24 cellular contexts compared by ENCODE assay signal in genomic region chr2:28415715-28416114, GRCh38. TPM values are rescaled to one million over a fixed set of nuclear protein-coding genes. Genes with fewer than 3 reads are reported as not detected.
DNase-seq lines count a peak whose midpoint lies in the region; ATAC-seq and TF ChIP-seq lines count a peak whose summit lies in the region.
"Had no signal": no experiment of that assay in that cellular context is flagged by ENCODE, and none has a peak within 500 bp of the region (broad histone marks: within the 10 kb centered on the region; RNA-seq: fewer than 3 reads in every experiment).

No MANE protein-coding gene starts in this region.

- no peaks in the 10 kb centered on the region for H3K27me3 ChIP-seq in neutrophil
- H3K27me3 ChIP-seq: left lung, transverse colon had no signal

- H3K27ac ChIP-seq in neutrophil = peak overlapping the region; percentile 32
- H3K27ac ChIP-seq: left lung had no signal

- H3K4me1 Mint-ChIP-seq in activated T-cell treated with anti-CD3 and anti-CD28 coated beads, Interleukin-2, amount 50 U/mL, for 24 hours (ENCODE audit: low read depth) = peaks cover 44% of the 10 kb centered on the region
- peaks cover 15% of the 10 kb centered on the region; the same call in 1 of the 2 replicates for H3K4me1 Mint-ChIP-seq in HFFc6 (ENCODE audit: low read depth)

- H3K4me3 Mint-ChIP-seq in activated T-cell treated with anti-CD3 and anti-CD28 coated beads, Interleukin-2, amount 50 U/mL, for 24 hours = no peak overlapping the region
- no peak overlapping the region for H3K4me3 Mint-ChIP-seq in HFFc6
- H3K4me3 Mint-ChIP-seq: activated CD4-positive, alpha-beta T cell treated with anti-CD3 and anti-CD28 coated beads, Interleukin-2, amount 10 ng/mL, durations not matched to agents 7 days and 5 days; activated naive CD8-positive, alpha-beta T cell treated with anti-CD3 and anti-CD28 coated beads, Interleukin-2, amount 10 ng/mL, durations not matched to agents 7 days and 5 days; B cell had no signal

- H3K4me1 ChIP-seq in neutrophil (ENCODE audit: control insufficient read depth in 1 of 2, insufficient read depth in 1 of 2, low read depth in 1 of 2, low read length in 1 of 2) = peaks cover 0 to 3% of the 10 kb centered on the region in 2 experiments
- H3K4me1 ChIP-seq: HAP-1 had no signal

- ATAC-seq in GM18520 (IDR thresholded peaks at IDR 0.05; ENCODE audit: unreplicated experiment) (no peak), HG02840 (IDR thresholded peaks at IDR 0.05; ENCODE audit: low FRiP score, unreplicated experiment) (no peak)
- ATAC-seq: left lung had no signal

- H3K36me3 Mint-ChIP-seq in activated T-cell treated with anti-CD3 and anti-CD28 coated beads, Interleukin-2, amount 50 U/mL, for 24 hours (ENCODE audit: low read depth) = peaks cover 39% of the 10 kb centered on the region
- peaks cover 60% of the 10 kb centered on the region for H3K36me3 Mint-ChIP-seq in HFFc6 (ENCODE audit: low read depth)

- no peaks in the 10 kb centered on the region for H3K27me3 Mint-ChIP-seq in activated T-cell treated with anti-CD3 and anti-CD28 coated beads, Interleukin-2, amount 50 U/mL, for 24 hours
- peaks cover 14% of the 10 kb centered on the region for H3K27me3 Mint-ChIP-seq in HFFc6 (ENCODE audit: insufficient read depth)
- H3K27me3 Mint-ChIP-seq: activated CD4-positive, alpha-beta T cell treated with anti-CD3 and anti-CD28 coated beads, Interleukin-2, amount 10 ng/mL, durations not matched to agents 7 days and 5 days; activated naive CD8-positive, alpha-beta T cell treated with anti-CD3 and anti-CD28 coated beads, Interleukin-2, amount 10 ng/mL, durations not matched to agents 7 days and 5 days; B cell had no signal

- no peaks in the 10 kb centered on the region for H3K9me3 Mint-ChIP-seq in activated T-cell treated with anti-CD3 and anti-CD28 coated beads, Interleukin-2, amount 50 U/mL, for 24 hours
- H3K9me3 Mint-ChIP-seq in HFFc6 = no peaks in the 10 kb centered on the region
- H3K9me3 Mint-ChIP-seq: activated CD4-positive, alpha-beta T cell treated with anti-CD3 and anti-CD28 coated beads, Interleukin-2, amount 10 ng/mL, durations not matched to agents 7 days and 5 days; activated naive CD8-positive, alpha-beta T cell treated with anti-CD3 and anti-CD28 coated beads, Interleukin-2, amount 10 ng/mL, durations not matched to agents 7 days and 5 days had no signal

- peaks cover 93% of the 10 kb centered on the region for H3K36me3 ChIP-seq in neutrophil
- H3K36me3 ChIP-seq: HAP-1 had no signal

- H3K4me3 ChIP-seq in astrocyte of the spinal cord (ENCODE audit: low read depth, low read length) = no peak overlapping the region
- no peak overlapping the region for H3K4me3 ChIP-seq in neutrophil (ENCODE audit: low read depth in 1 of 2, low read length in 1 of 2)
- H3K4me3 ChIP-seq: HAP-1, left lung, transverse colon had no signal

- no peak for DNase-seq in activated T-cell treated with anti-CD3 and anti-CD28 coated beads, Interleukin-2, amount 50 U/mL, for 24 hours
- DNase-seq in activated T-cell treated with anti-CD3 and anti-CD28 coated beads, Interleukin-2, amount 50 U/mL, for 1 hour = no peak
- no peak for DNase-seq in HFFc6
- DNase-seq in astrocyte of the spinal cord (ENCODE audit: low read depth, low spot score) = peak; percentile 2
- DNase-seq in midbrain (lab: John Stamatoyannopoulos, UW) = no peak
- DNase-seq: activated CD4-positive, alpha-beta T cell treated with anti-CD3 and anti-CD28 coated beads, Interleukin-2, amount 10 ng/mL, durations not matched to agents 7 days and 5 days; activated naive CD8-positive, alpha-beta T cell treated with anti-CD3 and anti-CD28 coated beads, Interleukin-2, amount 10 ng/mL, durations not matched to agents 7 days and 5 days; Caco-2; DMS79 treated with DMSO at 0.1 percent for 48 hours; Kasumi-1; MV-4-11; NCI-H1436 treated with DMSO at 0.1 percent for 48 hours; NCI-H446 treated with DMSO at 0.1 percent for 48 hours; NCI-H82; nucleus accumbens; small intestine; stimulated activated CD4-positive, alpha-beta T cell treated with anti-CD3 and anti-CD28 coated beads, Interleukin-2, amount 100 ng/mL, for 24 hours; transverse colon had no signal

- no peaks in the 10 kb centered on the region for H3K9me3 ChIP-seq in neutrophil
- H3K9me3 ChIP-seq: Caco-2, HAP-1, left lung, transverse colon had no signal

- TF ChIP-seq CTCF in HFFc6 (IDR thresholded peaks at IDR 0.05) = no peak
- no peak for TF ChIP-seq CTCF in astrocyte of the spinal cord (IDR thresholded peaks at IDR 0.05; ENCODE audit: low read depth, low read length)
- no peak for TF ChIP-seq CTCF in neutrophil (IDR thresholded peaks at IDR 0.05)

- in situ Hi-C loops in astrocyte of the spinal cord (cut with HindIII; ENCODE audit: low sequenced_read_pairs) = no loop called here

- peak overlapping the region; percentile 71 for H3K27ac Mint-ChIP-seq in activated T-cell treated with anti-CD3 and anti-CD28 coated beads, Interleukin-2, amount 50 U/mL, for 24 hours
- H3K27ac Mint-ChIP-seq in HFFc6 = peak overlapping the region; percentile 45
- H3K27ac Mint-ChIP-seq: activated CD4-positive, alpha-beta T cell treated with anti-CD3 and anti-CD28 coated beads, Interleukin-2, amount 10 ng/mL, durations not matched to agents 7 days and 5 days; activated naive CD8-positive, alpha-beta T cell treated with anti-CD3 and anti-CD28 coated beads, Interleukin-2, amount 10 ng/mL, durations not matched to agents 7 days and 5 days; B cell had no signal

RNA-seq across cellular contexts. Expression of gene FOSL2, which starts 23.1 kb away (rescaled TPM):
- 100 to 1,000 TPM in 5 of 6 experiments, 10 to 100 TPM in 1; 90.1 to 128 (median 116) TPM for total RNA-seq in HFFc6 (2021; fragmentation: NEBNext Ultra II Directional; extraction: Animal tissue kit (Norgen Biotek cat#: 25700))
